Comparison of ENCODE assay signal across 30 cellular contexts in genomic region chr11:79074547-79074946, GRCh38.
"Had no signal": no experiment of that assay in that cellular context is flagged by ENCODE, and none has a peak within 500 bp of the region (broad histone marks: within the 10 kb centered on the region; RNA-seq: fewer than 3 reads in every experiment).

No MANE protein-coding gene starts in this region.

- H3K27ac ChIP-seq: adrenal gland, body of pancreas, breast epithelium, KMS-11, SJCRH30, SK-N-MC had no signal

- DNase-seq: activated B cell treated with CpG ODN at 0.5 μM for 24 hours; activated CD4-positive, alpha-beta memory T cell treated with anti-CD3 and anti-CD28 coated beads for 36 hours; activated CD4-positive, alpha-beta T cell treated with anti-CD3 and anti-CD28 coated beads for 4 hours; activated CD4-positive, alpha-beta T cell treated with anti-CD3 and anti-CD28 coated beads, Interleukin-2, amount 50 U/mL, for 1 hour; activated CD4-positive, CD25-positive, alpha-beta regulatory T cell treated with anti-CD3 and anti-CD28 coated beads, Interleukin-2, amount 50 U/mL, for 72 hours; activated CD8-positive, alpha-beta memory T cell treated with anti-CD3 and anti-CD28 coated beads, Interleukin-2, amount 50 U/mL, for 4 hours; activated gamma-delta T cell treated with Interleukin-2 at 50 U/mL for 16 hours; activated naive CD4-positive, alpha-beta T cell treated with anti-CD3 and anti-CD28 coated beads for 36 hours; activated T-cell treated with anti-CD3 and anti-CD28 coated beads for 4 hours; activated T-cell treated with anti-CD3 and anti-CD28 coated beads, Interleukin-2, amount 50 U/mL, for 4 hours; adrenal gland; body of pancreas; caudate nucleus; MM.1S; MV-4-11; NCI-H1092 treated with DMSO at 0.1 percent for 48 hours; NCI-H146; NCI-H187 treated with DMSO at 0.1 percent for 48 hours; NCI-H2081; NCI-H226; NCI-H446 treated with DMSO at 0.1 percent for 48 hours; NCI-H524; SHP77; SJCRH30; T1000 had no signal

- H3K4me3 ChIP-seq: adrenal gland, body of pancreas, breast epithelium, SJCRH30, SK-N-MC had no signal

- ATAC-seq: activated naive CD4-positive, alpha-beta T cell treated with anti-CD3 and anti-CD28 coated beads, Interleukin-2, amount 50 U/mL, for 72 hours; activated T-cell treated with anti-CD3 and anti-CD28 coated beads, Interleukin-2, amount 50 U/mL, for 4 hours; body of pancreas; Panc1 had no signal

- H3K36me3 ChIP-seq: adrenal gland, breast epithelium, SJCRH30 had no signal

- H3K27me3 ChIP-seq: adrenal gland, body of pancreas, breast epithelium, SJCRH30 had no signal

- H3K9me3 ChIP-seq: adrenal gland, body of pancreas, breast epithelium, SJCRH30 had no signal
